ENCODE assay signal across 8 cellular contexts in genomic region chr11:68841718-68842426, GRCh38. TPM values are rescaled to one million over a fixed set of nuclear protein-coding genes. Genes with fewer than 3 reads are reported as not detected.
DNase-seq lines count a peak whose midpoint lies in the region; ATAC-seq and TF ChIP-seq lines count a peak whose summit lies in the region.

CPT1A (minus strand) TSS chr11:68841916; CDS start chr11:68815474, 26,442 bp downstream.

- H3K4me3 ChIP-seq in epithelial cell of esophagus (ENCODE audit: low read length) (peak within 1 kb of the TSS; percentile 63), mononuclear cell (ENCODE audit: low read length) (peak within 1 kb of the TSS; percentile 64)

- H3K27ac Mint-ChIP-seq in stimulated activated memory B cell treated with anti-CD40 and anti-IgM and Interleukin-4, amounts not matched to agents 10 μg/mL and 1 μg/mL and 100 μg/mL, for 72 hours = peak within 1 kb of the TSS; percentile 91

- no peaks in the 10 kb centered on the region for H3K9me3 ChIP-seq in mononuclear cell (ENCODE audit: low read depth, low read length)

- peaks cover 37% of the 10 kb centered on the region for H3K4me1 Mint-ChIP-seq in stimulated activated memory B cell treated with anti-CD40 and anti-IgM and Interleukin-4, amounts not matched to agents 10 μg/mL and 1 μg/mL and 100 μg/mL, for 72 hours

- H3K4me1 ChIP-seq in mononuclear cell (ENCODE audit: insufficient read depth, low read length) = peaks cover 71% of the 10 kb centered on the region

- ATAC-seq in HG02798 (IDR thresholded peaks at IDR 0.05; ENCODE audit: poor library complexity, unreplicated experiment) = peak; percentile 33
- ATAC-seq in stimulated activated memory B cell treated with anti-CD40 and anti-IgM and Interleukin-4, amounts not matched to agents 10 μg/mL and 1 μg/mL and 100 μg/mL, for 72 hours = peak; percentile 62

- H3K27me3 Mint-ChIP-seq in stimulated activated memory B cell treated with anti-CD40 and anti-IgM and Interleukin-4, amounts not matched to agents 10 μg/mL and 1 μg/mL and 100 μg/mL, for 72 hours = no peaks in the 10 kb centered on the region

- H3K9me3 Mint-ChIP-seq in stimulated activated memory B cell treated with anti-CD40 and anti-IgM and Interleukin-4, amounts not matched to agents 10 μg/mL and 1 μg/mL and 100 μg/mL, for 72 hours = no peaks in the 10 kb centered on the region

- no peak for TF ChIP-seq CTCF in epithelial cell of esophagus (IDR thresholded peaks at IDR 0.05; ENCODE audit: insufficient read depth, low read depth, low read length, missing control alignments)

- no peaks in the 10 kb centered on the region for H3K36me3 Mint-ChIP-seq in stimulated activated memory B cell treated with anti-CD40 and anti-IgM and Interleukin-4, amounts not matched to agents 10 μg/mL and 1 μg/mL and 100 μg/mL, for 72 hours

- H3K4me3 Mint-ChIP-seq in stimulated activated memory B cell treated with anti-CD40 and anti-IgM and Interleukin-4, amounts not matched to agents 10 μg/mL and 1 μg/mL and 100 μg/mL, for 72 hours = peak within 1 kb of the TSS; percentile 83

- DNase-seq in DMS53 (lab: John Stamatoyannopoulos, UW) = peak; percentile 96
- DNase-seq in NOMO-1 (lab: John Stamatoyannopoulos, UW; ENCODE audit: unreplicated experiment in 2 of 2) = peak; percentile 63 to 75
- DNase-seq in activated T-cell treated with anti-CD3 and anti-CD28 coated beads for 4 hours = peak; percentile 42
- peak; percentile 79 for DNase-seq in epithelial cell of esophagus (ENCODE audit: low read depth)
- DNase-seq in cerebellar cortex (ENCODE audit: low spot score) = no peak

- H3K27me3 ChIP-seq in mononuclear cell (ENCODE audit: insufficient read depth, low read length) = no peaks in the 10 kb centered on the region

RNA-seq across cellular contexts. Expression of gene CPT1A, which starts in this region (rescaled TPM):
- 13.7 TPM for total RNA-seq in mononuclear cell
